In the genomic region with DNA sequence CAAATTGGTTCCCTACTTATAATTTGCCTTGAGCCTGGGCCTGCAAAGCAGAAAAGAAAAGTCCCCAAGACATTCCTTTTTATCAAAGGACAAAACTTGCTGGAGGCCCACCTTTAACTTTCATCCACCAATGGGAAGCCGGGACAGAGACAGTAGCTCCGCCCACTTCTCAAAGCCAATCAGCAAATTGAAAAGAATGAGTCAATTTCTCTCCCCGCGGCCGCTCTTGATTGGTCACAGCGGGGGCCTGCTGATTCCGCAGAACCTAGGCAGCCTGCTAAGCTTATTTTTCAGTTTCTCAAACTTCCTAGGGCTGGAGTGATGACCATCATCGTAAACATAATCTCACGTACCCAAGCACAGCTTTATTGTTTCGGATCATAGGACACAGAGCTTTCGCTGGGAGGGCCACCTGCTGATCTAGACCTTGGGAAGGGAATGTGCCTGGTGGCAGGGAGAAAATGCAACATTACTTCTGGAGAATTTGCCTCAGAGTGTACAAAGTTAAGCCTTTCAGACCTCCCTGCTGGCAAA, we compare ENCODE assay signal across 1 cellular context.
TF ChIP-seq lines count a peak whose summit lies in the region.

A gene with protein sequence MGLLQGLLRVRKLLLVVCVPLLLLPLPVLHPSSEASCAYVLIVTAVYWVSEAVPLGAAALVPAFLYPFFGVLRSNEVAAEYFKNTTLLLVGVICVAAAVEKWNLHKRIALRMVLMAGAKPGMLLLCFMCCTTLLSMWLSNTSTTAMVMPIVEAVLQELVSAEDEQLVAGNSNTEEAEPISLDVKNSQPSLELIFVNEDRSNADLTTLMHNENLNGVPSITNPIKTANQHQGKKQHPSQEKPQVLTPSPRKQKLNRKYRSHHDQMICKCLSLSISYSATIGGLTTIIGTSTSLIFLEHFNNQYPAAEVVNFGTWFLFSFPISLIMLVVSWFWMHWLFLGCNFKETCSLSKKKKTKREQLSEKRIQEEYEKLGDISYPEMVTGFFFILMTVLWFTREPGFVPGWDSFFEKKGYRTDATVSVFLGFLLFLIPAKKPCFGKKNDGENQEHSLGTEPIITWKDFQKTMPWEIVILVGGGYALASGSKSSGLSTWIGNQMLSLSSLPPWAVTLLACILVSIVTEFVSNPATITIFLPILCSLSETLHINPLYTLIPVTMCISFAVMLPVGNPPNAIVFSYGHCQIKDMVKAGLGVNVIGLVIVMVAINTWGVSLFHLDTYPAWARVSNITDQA (minus strand): TSS at position 51 of the 534 bp plus-strand sequence. CDS start 690 bp downstream, outside the sequence.

TF ChIP-seq in HEK293, 187 proteins besides CTCF, POLR2A, EP300 and RAD21 (continued from another document):
- TF ChIP-seq ZNF600 (tag by site-specific recombination; IDR thresholded peaks at IDR 0.05) (peak; percentile 85), PRDM1 (tag by site-specific recombination; IDR thresholded peaks at IDR 0.05) (peak; percentile 83), ZSCAN30 (tag by site-specific recombination; IDR thresholded peaks at IDR 0.05) (peak; percentile 47; the same call in 1 of the 2 replicates), ZNF561 (tag by site-specific recombination; IDR thresholded peaks at IDR 0.05; ENCODE audit: borderline replicate concordance) (peak; percentile 76), ZNF677 (tag by site-specific recombination; IDR thresholded peaks at IDR 0.05) (no peak), ZNF548 (tag by site-specific recombination; IDR thresholded peaks at IDR 0.05) (no peak), ZNF426 (tag by site-specific recombination; IDR thresholded peaks at IDR 0.05) (no peak), IKZF3 (tag by site-specific recombination; IDR thresholded peaks at IDR 0.05) (peak; percentile 73), ZNF335 (tag by site-specific recombination; conservative IDR thresholded peaks at IDR 0.05) (peak; percentile 55), SCRT2 (tag by site-specific recombination; IDR thresholded peaks at IDR 0.05) (peak; percentile 79), ZBTB8A (tag by site-specific recombination; IDR thresholded peaks at IDR 0.05) (no peak), ZNF776 (tag by site-specific recombination; IDR thresholded peaks at IDR 0.05; ENCODE audit: borderline replicate concordance) (no peak), ZNF2 (tag by site-specific recombination; IDR thresholded peaks at IDR 0.05) (0 out of 2 replicates have a peak, but pooled peaks have one; percentile 23), ZBTB17 (tag by site-specific recombination; IDR thresholded peaks at IDR 0.05) (peak; percentile 67), ZNF366 (tag by site-specific recombination; conservative IDR thresholded peaks at IDR 0.05) (peak; percentile 37; the same call in 1 of the 2 replicates), KLF7 (tag by site-specific recombination; IDR thresholded peaks at IDR 0.05; ENCODE audit: borderline replicate concordance) (no peak), SP7 (tag by site-specific recombination; IDR thresholded peaks at IDR 0.05) (peak; percentile 39; the same call in 1 of the 2 replicates), ZNF23 (tag by site-specific recombination; IDR thresholded peaks at IDR 0.05; ENCODE audit: borderline replicate concordance) (no peak), SP2 (tag by site-specific recombination; IDR thresholded peaks at IDR 0.05) (peak; percentile 63), ZNF624 (tag by site-specific recombination; IDR thresholded peaks at IDR 0.05) (no peak), ZFP37 (tag by site-specific recombination; IDR thresholded peaks at IDR 0.05) (0 out of 2 replicates have a peak, but pooled peaks have one; percentile 29), ZNF544 (tag by site-specific recombination; IDR thresholded peaks at IDR 0.05) (no peak), ZNF10 (tag by site-specific recombination; IDR thresholded peaks at IDR 0.05) (no peak), KLF10 (tag by site-specific recombination; IDR thresholded peaks at IDR 0.05) (no peak), GLIS1 (tag by site-specific recombination; IDR thresholded peaks at IDR 0.05) (peak; percentile 73)
- TF ChIP-seq, protein P1, sequence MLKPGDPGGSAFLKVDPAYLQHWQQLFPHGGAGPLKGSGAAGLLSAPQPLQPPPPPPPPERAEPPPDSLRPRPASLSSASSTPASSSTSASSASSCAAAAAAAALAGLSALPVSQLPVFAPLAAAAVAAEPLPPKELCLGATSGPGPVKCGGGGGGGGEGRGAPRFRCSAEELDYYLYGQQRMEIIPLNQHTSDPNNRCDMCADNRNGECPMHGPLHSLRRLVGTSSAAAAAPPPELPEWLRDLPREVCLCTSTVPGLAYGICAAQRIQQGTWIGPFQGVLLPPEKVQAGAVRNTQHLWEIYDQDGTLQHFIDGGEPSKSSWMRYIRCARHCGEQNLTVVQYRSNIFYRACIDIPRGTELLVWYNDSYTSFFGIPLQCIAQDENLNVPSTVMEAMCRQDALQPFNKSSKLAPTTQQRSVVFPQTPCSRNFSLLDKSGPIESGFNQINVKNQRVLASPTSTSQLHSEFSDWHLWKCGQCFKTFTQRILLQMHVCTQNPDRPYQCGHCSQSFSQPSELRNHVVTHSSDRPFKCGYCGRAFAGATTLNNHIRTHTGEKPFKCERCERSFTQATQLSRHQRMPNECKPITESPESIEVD (tag by site-specific recombination; IDR thresholded peaks at IDR 0.05), result peak; percentile 65
- TF ChIP-seq, protein P2, sequence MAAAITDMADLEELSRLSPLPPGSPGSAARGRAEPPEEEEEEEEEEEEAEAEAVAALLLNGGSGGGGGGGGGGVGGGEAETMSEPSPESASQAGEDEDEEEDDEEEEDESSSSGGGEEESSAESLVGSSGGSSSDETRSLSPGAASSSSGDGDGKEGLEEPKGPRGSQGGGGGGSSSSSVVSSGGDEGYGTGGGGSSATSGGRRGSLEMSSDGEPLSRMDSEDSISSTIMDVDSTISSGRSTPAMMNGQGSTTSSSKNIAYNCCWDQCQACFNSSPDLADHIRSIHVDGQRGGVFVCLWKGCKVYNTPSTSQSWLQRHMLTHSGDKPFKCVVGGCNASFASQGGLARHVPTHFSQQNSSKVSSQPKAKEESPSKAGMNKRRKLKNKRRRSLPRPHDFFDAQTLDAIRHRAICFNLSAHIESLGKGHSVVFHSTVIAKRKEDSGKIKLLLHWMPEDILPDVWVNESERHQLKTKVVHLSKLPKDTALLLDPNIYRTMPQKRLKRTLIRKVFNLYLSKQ (tag by site-specific recombination; IDR thresholded peaks at IDR 0.05; ENCODE audit: borderline replicate concordance), result no peak
- TF ChIP-seq, protein P3, sequence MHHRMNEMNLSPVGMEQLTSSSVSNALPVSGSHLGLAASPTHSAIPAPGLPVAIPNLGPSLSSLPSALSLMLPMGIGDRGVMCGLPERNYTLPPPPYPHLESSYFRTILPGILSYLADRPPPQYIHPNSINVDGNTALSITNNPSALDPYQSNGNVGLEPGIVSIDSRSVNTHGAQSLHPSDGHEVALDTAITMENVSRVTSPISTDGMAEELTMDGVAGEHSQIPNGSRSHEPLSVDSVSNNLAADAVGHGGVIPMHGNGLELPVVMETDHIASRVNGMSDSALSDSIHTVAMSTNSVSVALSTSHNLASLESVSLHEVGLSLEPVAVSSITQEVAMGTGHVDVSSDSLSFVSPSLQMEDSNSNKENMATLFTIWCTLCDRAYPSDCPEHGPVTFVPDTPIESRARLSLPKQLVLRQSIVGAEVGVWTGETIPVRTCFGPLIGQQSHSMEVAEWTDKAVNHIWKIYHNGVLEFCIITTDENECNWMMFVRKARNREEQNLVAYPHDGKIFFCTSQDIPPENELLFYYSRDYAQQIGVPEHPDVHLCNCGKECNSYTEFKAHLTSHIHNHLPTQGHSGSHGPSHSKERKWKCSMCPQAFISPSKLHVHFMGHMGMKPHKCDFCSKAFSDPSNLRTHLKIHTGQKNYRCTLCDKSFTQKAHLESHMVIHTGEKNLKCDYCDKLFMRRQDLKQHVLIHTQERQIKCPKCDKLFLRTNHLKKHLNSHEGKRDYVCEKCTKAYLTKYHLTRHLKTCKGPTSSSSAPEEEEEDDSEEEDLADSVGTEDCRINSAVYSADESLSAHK (tag by site-specific recombination; IDR thresholded peaks at IDR 0.05), result no peak
